1 cellular context compared by ENCODE assay signal in the genomic region with DNA sequence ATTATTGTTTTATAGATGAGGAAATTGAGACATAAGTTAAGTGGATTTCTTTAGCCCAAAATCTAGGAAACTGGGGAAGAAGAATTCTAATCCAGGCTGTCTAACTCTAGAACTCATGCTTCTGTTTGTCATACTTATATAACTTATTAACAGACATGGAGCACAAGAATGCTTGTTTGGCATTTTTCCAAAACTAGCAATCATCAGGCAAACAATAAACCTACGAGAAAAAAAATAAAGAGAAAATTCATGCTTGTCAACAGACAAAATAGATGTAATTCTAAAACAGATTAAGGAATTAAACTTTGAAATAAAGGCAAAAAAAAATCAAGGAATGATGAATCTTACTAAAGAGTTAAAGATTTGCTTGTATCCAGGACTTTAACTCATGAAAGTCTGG.
TF ChIP-seq lines count a peak whose summit lies in the region.

No MANE protein-coding gene starts in this region.

TF ChIP-seq in HepG2, 621 proteins besides CTCF, POLR2A, EP300 and RAD21:
- TF ChIP-seq ARID2 (CRISPR knock-in tag; IDR thresholded peaks at IDR 0.05; ENCODE audit: borderline replicate concordance) (no peak), ZFP91 (CRISPR knock-in tag; IDR thresholded peaks at IDR 0.05; ENCODE audit: borderline replicate concordance) (no peak), GTF2F1 (IDR thresholded peaks at IDR 0.05; ENCODE audit: low read length) (no peak), MAFK (conservative IDR thresholded peaks at IDR 0.05 in 1 of 2, IDR thresholded peaks at IDR 0.05 in 1 of 2; ENCODE audit: low read length in 2 of 2) (peak in 1 of 2 experiments; percentile 50; a peak in 2 of 4 replicates), SMARCE1 (IDR thresholded peaks at IDR 0.05; ENCODE audit: borderline replicate concordance) (no peak), MAFF (IDR thresholded peaks at IDR 0.05; ENCODE audit: low read depth, low read length) (0 out of 2 replicates have a peak, but pooled peaks have one; percentile 4)
TF ChIP-seq in HepG2: peak in this region for 2.
